In genomic region chr1:167715653-167716302, GRCh38 we compare ENCODE assay signal across 8 cellular contexts. TPM values are rescaled to one million over a fixed set of nuclear protein-coding genes. Genes with fewer than 3 reads are reported as not detected.
DNase-seq lines count a peak whose midpoint lies in the region; ATAC-seq and TF ChIP-seq lines count a peak whose summit lies in the region.

No MANE protein-coding gene starts in this region.

- H3K79me2 ChIP-seq in ACC112 (ENCODE audit: control insufficient read depth, insufficient read depth, low read length, unreplicated experiment): no peaks in the 10 kb centered on the region

- DNase-seq in SJSA1 (ENCODE audit: low read depth in 1 of 2, low spot score in 2 of 2): peak in 1 of 2 experiments; percentile 39
- no peak for DNase-seq in fibroblast of the aortic adventitia (ENCODE audit: low read depth)
- DNase-seq in retina: peak; percentile 47
- no peak for DNase-seq in substantia nigra (lab: John Stamatoyannopoulos, UW)
- DNase-seq in iPS-NIHi11 (ENCODE audit: low spot score): no peak

- H3K36me3 ChIP-seq in ACC112 (ENCODE audit: insufficient read depth, low read length) (no peaks in the 10 kb centered on the region), SJSA1 (peaks cover 4% of the 10 kb centered on the region)

- H3K27me3 ChIP-seq in ACC112 (ENCODE audit: insufficient read depth, low read length): no peaks in the 10 kb centered on the region
- H3K27me3 ChIP-seq in SJSA1 (replicated peaks): no peaks in the 10 kb centered on the region

- TF ChIP-seq CTCF in fibroblast of the aortic adventitia (IDR thresholded peaks at IDR 0.05; ENCODE audit: insufficient read depth, low read length): no peak

- H3K9me3 ChIP-seq in SJSA1 (replicated peaks): no peaks in the 10 kb centered on the region

- peak overlapping the region; percentile 96 for H2AFZ ChIP-seq in ACC112 (ENCODE audit: low read length, unreplicated experiment)

- ATAC-seq in GM19035 (IDR thresholded peaks at IDR 0.05; ENCODE audit: unreplicated experiment): peak; percentile 0
- no peak for ATAC-seq in HG02884 (IDR thresholded peaks at IDR 0.05; ENCODE audit: unreplicated experiment)

- H3K4me1 ChIP-seq in ACC112 (ENCODE audit: control insufficient read depth, insufficient read depth, low read length, unreplicated experiment) (peaks cover 2% of the 10 kb centered on the region), SJSA1 (replicated peaks) (peaks cover 17% of the 10 kb centered on the region)

- H3K4me3 ChIP-seq in ACC112 (ENCODE audit: low read depth, low read length) (peak overlapping the region; percentile 86), SJSA1 (peak overlapping the region; percentile 87), fibroblast of the aortic adventitia (ENCODE audit: low read depth, low read length) (peak overlapping the region; percentile 74)

- H3K27ac ChIP-seq in ACC112 (ENCODE audit: low read depth, low read length) (peak overlapping the region; percentile 5), SJSA1 (no peak overlapping the region), substantia nigra (ENCODE audit: low read depth, low read length, poor library complexity, severe bottlenecking) (no peak overlapping the region)

RNA-seq across cellular contexts. Expression of gene MPZL1, which starts 6.0 kb away (rescaled TPM):
- 74.1 and 78.5 TPM in 2 replicates for total RNA-seq in SJSA1 (2014; rRNA removed; shearing (Covaris generic))
- 66.6 and 112 TPM in 2 replicates for total RNA-seq in fibroblast of the aortic adventitia (ENCODE audit: low replicate concordance)
